In genomic region chr3:134333522-134334181, GRCh38 we compare ENCODE assay signal across 1 cellular context.
TF ChIP-seq lines count a peak whose summit lies in the region.

No MANE protein-coding gene starts in this region.

TF ChIP-seq in K562, 482 proteins besides CTCF, POLR2A, EP300 and RAD21 (continued from another document):
- TF ChIP-seq LEF1 (IDR thresholded peaks at IDR 0.05) (no peak), RBM17 (IDR thresholded peaks at IDR 0.05; ENCODE audit: borderline replicate concordance, low read depth, low read length) (no peak), TEAD2 (tag; IDR thresholded peaks at IDR 0.05) (no peak), REST (CRISPR knock-in tag; IDR thresholded peaks at IDR 0.05; ENCODE audit: low read depth) (no peak), RFX1 (IDR thresholded peaks at IDR 0.05) (no peak), AFF4 (CRISPR knock-in tag; IDR thresholded peaks at IDR 0.05) (no peak), KLF13 (tag; IDR thresholded peaks at IDR 0.05; ENCODE audit: borderline replicate concordance, low read depth) (no peak)
